Comparison of ENCODE assay signal across 8 cellular contexts in genomic region chr14:64879635-64880381, GRCh38. TPM values are rescaled to one million over a fixed set of nuclear protein-coding genes. Genes with fewer than 3 reads are reported as not detected.
DNase-seq lines count a peak whose midpoint lies in the region; ATAC-seq, FAIRE-seq and TF ChIP-seq lines count a peak whose summit lies in the region.

TSS of gene SPTB (minus strand) at chr14:64879907. CDS start at chr14:64823094, 56,813 bp downstream.

- H3K4me3 ChIP-seq in GM12878: peak within 1 kb of the TSS; percentile 59
- peak within 1 kb of the TSS; percentile 4 to 61 (median 43) for H3K4me3 ChIP-seq in keratinocyte (ENCODE audit: control insufficient read depth in 2 of 3, extremely low read depth in 1 of 3, insufficient read depth in 2 of 3, low read depth in 1 of 3, low read length in 3 of 3)

- H3K9me3 ChIP-seq in GM12878 (replicated peaks; ENCODE audit: control insufficient read depth, insufficient read depth, low read length): no peaks in the 10 kb centered on the region
- no peaks in the 10 kb centered on the region for H3K9me3 ChIP-seq in keratinocyte (ENCODE audit: control insufficient read depth, low read depth, low read length)

- H3K36me3 ChIP-seq in GM12878 (ENCODE audit: control insufficient read depth in 2 of 2, insufficient read depth in 2 of 2, low read length in 1 of 2): no peaks in the 10 kb centered on the region
- H3K36me3 ChIP-seq in keratinocyte (ENCODE audit: control insufficient read depth in 2 of 2, extremely low read depth in 1 of 2, insufficient read depth in 2 of 2, low read length in 2 of 2): no peaks in the 10 kb centered on the region

- H4K20me1 ChIP-seq in GM12878 (ENCODE audit: control insufficient read depth, insufficient read depth) (no peaks in the 10 kb centered on the region), keratinocyte (ENCODE audit: control insufficient read depth, extremely low read depth, insufficient read depth, low read length) (no peaks in the 10 kb centered on the region)

- H2AFZ ChIP-seq in GM12878 (ENCODE audit: control insufficient read depth, low read depth, low read length) (peak within 1 kb of the TSS; percentile 33; the same call in 1 of the 2 replicates), keratinocyte (ENCODE audit: control insufficient read depth, low read length) (no peak within 1 kb of the TSS)

- CTCF ChIA-PET in GM10248 (lab: Yijun Ruan, JAX): interaction anchor here (1.4 to 7.1 kb wide), 5 partner anchors 11 to 56 kb away, joined by 3 to 93 read pairs (median 7); no protein-coding TSS in a partner anchor
- CTCF ChIA-PET in GM12878 (lab: Yijun Ruan, JAX): interaction anchor here (2.1 to 6.7 kb wide), 3 partner anchors 8 to 56 kb away, joined by 5 to 75 read pairs (median 22); no protein-coding TSS in a partner anchor

- in situ Hi-C loops in GM12878 (cut with MboI): loop anchor here (25.0 kb wide), 1 partner anchor 518 kb away; no protein-coding TSS in a partner anchor

- TF ChIP-seq CTCF in GM10248 (IDR thresholded peaks at IDR 0.05; ENCODE audit: control extremely low read depth, extremely low read depth, low read depth, missing control alignments) (no peak), GM12878 (IDR thresholded peaks at IDR 0.05 in 2 of 3, conservative IDR thresholded peaks at IDR 0.05 in 1 of 3; ENCODE audit: control insufficient read depth in 2 of 3, extremely low read depth in 1 of 3, insufficient read depth in 1 of 3, low read depth in 3 of 3, low read length in 3 of 3) (no peak), keratinocyte (optimal IDR thresholded peaks at IDR 0.05 in 1 of 3, IDR thresholded peaks at IDR 0.05 in 1 of 3, conservative IDR thresholded peaks at IDR 0.05 in 1 of 3; ENCODE audit: extremely low read depth in 1 of 3, insufficient read depth in 2 of 3, low read length in 3 of 3) (no peak)

- no TSS peak for BruUV-seq in GM12878 (replicated peaks; lab: Mats Ljungman, UMichigan)

- TF ChIP-seq EP300 in Ishikawa (IDR thresholded peaks at IDR 0.05; ENCODE audit: borderline replicate concordance) (no peak), GM12878 (IDR thresholded peaks at IDR 0.05; ENCODE audit: borderline replicate concordance in 1 of 2, control insufficient read depth in 1 of 2, low read depth in 2 of 2, low read length in 2 of 2) (no peak)

- peak; percentile 74 for DNase-seq in GM10248 (ENCODE audit: extremely low spot score)
- DNase-seq in T-helper 22 cell (ENCODE audit: low read depth): peak; percentile 45
- no peak for DNase-seq in GM12878 (ENCODE audit: low read depth, low spot score)
- no peak for DNase-seq in keratinocyte (ENCODE audit: low read depth, low spot score)
- DNase-seq in stimulated activated CD4-positive, alpha-beta T cell treated with anti-CD3 and anti-CD28 coated beads, Interleukin-1b, Interleukin-23, amount 100 ng/mL, for 48 hours: peak; percentile 42
- DNase-seq in H4 (ENCODE audit: low spot score): no peak
- DNase-seq in epidermal melanocyte (ENCODE audit: insufficient read length, low spot score): no peak

- POLR2A ChIA-PET in GM10248 (lab: Yijun Ruan, JAX) (no interaction called here), GM12878 (lab: Charles Lee) (no interaction called here)

- under 1% methylated on average over 48 of the region's 68 CpGs for WGBS in GM12878 (ENCODE audit: insufficient coverage, insufficient replicate concordance, low lambda C conversion rate, missing lambda C conversion rate)

- no peak within 1 kb of the TSS; the same call in 1 of the 2 replicates for H3K9ac ChIP-seq in GM12878 (ENCODE audit: control insufficient read depth, insufficient read depth, low read length)
- no peak within 1 kb of the TSS for H3K9ac ChIP-seq in keratinocyte (ENCODE audit: control insufficient read depth, extremely low read depth, insufficient read depth, low read length)

- H3K27ac ChIP-seq in GM12878 (ENCODE audit: control insufficient read depth, insufficient read depth) (no peak within 1 kb of the TSS), keratinocyte (ENCODE audit: control insufficient read depth, insufficient read depth, low read length) (no peak within 1 kb of the TSS)

- H3K27me3 ChIP-seq in GM12878 (replicated peaks in 1 of 2; ENCODE audit: control insufficient read depth in 2 of 2, insufficient read depth in 2 of 2, low read length in 1 of 2) (peaks cover 7 to 20% of the 10 kb centered on the region in 2 experiments), keratinocyte (ENCODE audit: control insufficient read depth, extremely low read depth, insufficient read depth, low read length) (peaks cover 61% of the 10 kb centered on the region)

- H3K79me2 ChIP-seq in GM12878 (ENCODE audit: control insufficient read depth, insufficient read depth, low read length): no peaks in the 10 kb centered on the region
- H3K79me2 ChIP-seq in keratinocyte (ENCODE audit: control insufficient read depth, insufficient read depth, low read length): no peaks in the 10 kb centered on the region

- intact Hi-C loops in GM12878 (cut with micrococcal nuclease; ENCODE audit: unreplicated experiment): no loop called here

- TF ChIP-seq RAD21 in Ishikawa (IDR thresholded peaks at IDR 0.05; ENCODE audit: low read depth) (no peak), GM12878 (IDR thresholded peaks at IDR 0.05; ENCODE audit: insufficient read depth, low read depth, low read length) (no peak)

- no peak for FAIRE-seq in GM12878 (lab: Jason Lieb, UNC)
- FAIRE-seq in keratinocyte (lab: Jason Lieb, UNC): no peak

- SMC1A ChIA-PET in GM12878 (lab: Charles Lee; ENCODE audit: uncharacterized antibody, unreplicated experiment): interaction anchor here (1.4 to 2.3 kb wide), 2 partner anchors 15 to 56 kb away, joined by 3 to 7 read pairs; no protein-coding TSS in a partner anchor

- peak within 1 kb of the TSS; percentile 89 for H3K4me2 ChIP-seq in GM12878 (ENCODE audit: control insufficient read depth, insufficient read depth)
- H3K4me2 ChIP-seq in keratinocyte (ENCODE audit: control insufficient read depth, extremely low read depth, insufficient read depth, low read depth, low read length): peak within 1 kb of the TSS; percentile 77

- RAD21 ChIA-PET in GM12878 (lab: Charles Lee; ENCODE audit: unreplicated experiment): interaction anchor here (1.3 kb wide), 1 partner anchor 12 kb away, joined by 3 read pairs; no protein-coding TSS in a partner anchor

- TF ChIP-seq POLR2A in GM12878 (IDR thresholded peaks at IDR 0.05; ENCODE audit: low read depth, low read length): no peak

- H3K9me1 ChIP-seq in keratinocyte (ENCODE audit: control insufficient read depth, extremely low read depth, insufficient read depth, low read length): no peaks in the 10 kb centered on the region

- dilution Hi-C loops in keratinocyte (cut with MboI; ENCODE audit: extremely low pct_ligation_motif_present, low sequenced_read_pairs): no loop called here

- ATAC-seq in GM12878: peak; percentile 81

- H3K4me1 ChIP-seq in GM12878 (ENCODE audit: control insufficient read depth, insufficient read depth, low read length) (no peaks in the 10 kb centered on the region), keratinocyte (ENCODE audit: control insufficient read depth, extremely low read depth, insufficient read depth, low read length) (peaks cover 4% of the 10 kb centered on the region)

TF ChIP-seq in Ishikawa, 13 proteins besides CTCF, POLR2A, EP300 and RAD21:
- peak; percentile 85 for TF ChIP-seq EGR1 (IDR thresholded peaks at IDR 0.05)
- TF ChIP-seq ZBTB7A (IDR thresholded peaks at IDR 0.05; ENCODE audit: low read depth): no peak; the same call in 1 of the 2 replicates
- TF ChIP-seq NFIC (IDR thresholded peaks at IDR 0.05): no peak
- TF ChIP-seq TCF12 (IDR thresholded peaks at IDR 0.05; ENCODE audit: low read depth): no peak

TF ChIP-seq in GM12878, 131 proteins besides CTCF, POLR2A, EP300 and RAD21 (continues in another document):
- TF ChIP-seq CREB1 (IDR thresholded peaks at IDR 0.05; ENCODE audit: low read depth) (no peak), NFXL1 (IDR thresholded peaks at IDR 0.05; ENCODE audit: borderline replicate concordance) (no peak), EGR1 (IDR thresholded peaks at IDR 0.05; ENCODE audit: borderline replicate concordance in 1 of 2, low read depth in 2 of 2, low read length in 2 of 2) (peak in 1 of 2 experiments; percentile 82; a peak in 2 of 3 replicates)

RNA-seq across cellular contexts. Expression of gene SPTB, which starts in this region (rescaled TPM):
- total RNA-seq in GM12878 (2013; cell fraction: nucleolus; rRNA removed): 0.08 and 0.20 TPM in 2 replicates
- total RNA-seq in GM12878 (2014; rRNA removed) (under 0.01 and 0.05 TPM in 2 replicates), GM12878 (2014; rRNA removed; fragmentation: Illumina TruSeq; extraction: Trizol) (under 0.01 TPM in 1 of 2 replicates, not detected in the other), GM12878 (2021) (0.03 and 0.11 TPM in 2 replicates)
- not detected for polyA plus RNA-seq in GM12878 (2011; ENCODE audit: low read depth)
- polyA plus RNA-seq in GM12878 (2011; rRNA removed) (0.04 and 0.06 TPM in 2 replicates), GM12878 (2014; fragmentation: Illumina TruSeq; extraction: Trizol) (0.01 TPM in 1 of 2 replicates, not detected in the other), GM12878 (2014; fragmentation: Nextera tagmentation; extraction: Ambion mirVana) (not detected), GM12878 (2014; rRNA removed) (0.03 TPM in 1 of 2 replicates, not detected in the other), GM12878 (2016; fragmentation: Nextera tagmentation; extraction: Ambion mirVana) (not detected), keratinocyte (0.02 to 0.09 TPM in 2 of 3 replicates, not detected in the other)
- 0.03 and 0.04 TPM in 2 replicates for polyA plus RNA-seq in GM12878 (2011; cell fraction: cytosol; rRNA removed)
- polyA plus RNA-seq in GM12878 (2011; cell fraction: nucleus; rRNA removed): 0.09 and 0.13 TPM in 2 replicates
- polyA plus RNA-seq in GM12878 (2012): 0.03 and 0.13 TPM in 2 replicates
- polyA minus RNA-seq in GM12878 (2011; rRNA and poly(A)+ RNA removed): 0.21 TPM in 1 of 2 replicates, not detected in the other
- not detected in 2 replicates for polyA minus RNA-seq in GM12878 (2011; cell fraction: cytosol; rRNA and poly(A)+ RNA removed)
- not detected in 2 replicates for polyA minus RNA-seq in GM12878 (2011; cell fraction: nucleus; rRNA and poly(A)+ RNA removed)
- not detected for polyA plus RNA-seq in keratinocyte (2011; ENCODE audit: low read depth)
- polyA plus RNA-seq in keratinocyte (2011; cell fraction: cytosol; rRNA removed): under 0.01 TPM in 1 of 2 replicates, not detected in the other
- 0.05 and 0.06 TPM in 2 replicates for polyA plus RNA-seq in keratinocyte (2011; cell fraction: nucleus; rRNA removed)
- polyA plus RNA-seq in keratinocyte (2012; ENCODE audit: low replicate concordance): 0.30 and 0.69 TPM in 2 replicates
- 0.13 to 0.95 TPM in 2 of 3 replicates, not detected in the other for polyA minus RNA-seq in keratinocyte
- not detected for polyA minus RNA-seq in keratinocyte (2011; cell fraction: cytosol; rRNA and poly(A)+ RNA removed)
- polyA minus RNA-seq in keratinocyte (2011; cell fraction: nucleus; rRNA and poly(A)+ RNA removed): 0.11 and 0.16 TPM in 2 replicates
- total RNA-seq in H4 (2014; rRNA removed; shearing (Covaris generic)): 0.02 and 0.04 TPM in 2 replicates

Comparison
In these comparisons a context has a peak if more than half of its experiments do, and no peak if none do; other contexts are left out.
1. Peak in ATAC-seq, H3K4me3 ChIP-seq and H3K4me2 ChIP-seq in GM12878; RNA of the gene not detected or under 1 TPM.
2. DNase-seq: peak in GM10248 (single experiment), T-helper 22 cell (single experiment) and stimulated activated CD4-positive, alpha-beta T cell treated with anti-CD3 and anti-CD28 coated beads, Interleukin-1b, Interleukin-23, amount 100 ng/mL, for 48 hours (single experiment); none in GM12878 (single experiment), keratinocyte (single experiment), H4 (single experiment) and epidermal melanocyte (single experiment).